13 cellular contexts compared by ENCODE assay signal in genomic region chr4:14853186-14853946, GRCh38.
DNase-seq lines count a peak whose midpoint lies in the region; ATAC-seq and TF ChIP-seq lines count a peak whose summit lies in the region.
"Had no signal": no experiment of that assay in that cellular context is flagged by ENCODE, and none has a peak within 500 bp of the region (broad histone marks: within the 10 kb centered on the region; RNA-seq: fewer than 3 reads in every experiment).

No MANE protein-coding gene starts in this region.

- intact Hi-C loops in IMR-90 (cut with micrococcal nuclease) (loop anchor here (10.0 kb wide), 1 partner anchor 1199 kb away; no protein-coding TSS in a partner anchor), mammary epithelial cell (cut with micrococcal nuclease) (no loop called here)

- H3K27ac ChIP-seq in IMR-90 (ENCODE audit: insufficient read depth, low read length) (no peak overlapping the region), mammary epithelial cell (ENCODE audit: insufficient read depth, low read depth, low read length) (no peak overlapping the region)

- H3K9me1 ChIP-seq in IMR-90 (ENCODE audit: insufficient read depth, low read length) = no peaks in the 10 kb centered on the region

- no peak overlapping the region for H2BK15ac ChIP-seq in IMR-90 (ENCODE audit: low read depth, low read length)

- no peak overlapping the region for H2AK5ac ChIP-seq in IMR-90 (ENCODE audit: low read depth, low read length)

- no peak overlapping the region; the same call in 1 of the 2 replicates for H3K4ac ChIP-seq in IMR-90 (ENCODE audit: low read depth, low read length)

- CTCF ChIA-PET in IMR-90 (lab: Yijun Ruan, JAX) = no interaction called here
- CTCF ChIA-PET in mammary epithelial cell (lab: Charles Lee; ENCODE audit: low non-redundant PET) = no interaction called here

- H3K79me2 ChIP-seq in mammary epithelial cell (ENCODE audit: insufficient read depth, low read length) = no peaks in the 10 kb centered on the region

- POLR2A ChIA-PET in IMR-90 (lab: Charles Lee; ENCODE audit: unreplicated experiment) = no interaction called here

- peaks cover 5% of the 10 kb centered on the region for H3K4me1 ChIP-seq in IMR-90 (ENCODE audit: control insufficient read depth, insufficient read depth, low read length)
- peaks cover 23% of the 10 kb centered on the region for H3K4me1 ChIP-seq in mammary epithelial cell (ENCODE audit: insufficient read depth, low read length)

- no peak overlapping the region for H2AK9ac ChIP-seq in IMR-90 (replicated peaks; ENCODE audit: low read depth, low read length, poor library complexity)

- no peak overlapping the region for H3K14ac ChIP-seq in IMR-90 (replicated peaks; ENCODE audit: low read depth, low read length)

- H3K9me3 ChIP-seq in IMR-90 (ENCODE audit: control insufficient read depth, insufficient read depth, low read length) (no peaks in the 10 kb centered on the region), mammary epithelial cell (replicated peaks; ENCODE audit: insufficient read depth, low read length) (no peaks in the 10 kb centered on the region)

- H4K5ac ChIP-seq in IMR-90 (ENCODE audit: low read depth, low read length) = peak overlapping the region; percentile 21; the same call in 1 of the 2 replicates

- TF ChIP-seq POLR2A in IMR-90 (IDR thresholded peaks at IDR 0.05; ENCODE audit: low read depth, low read length) = no peak

- dilution Hi-C loops in IMR-90 (cut with HindIII; ENCODE audit: low sequenced_read_pairs, unreplicated experiment) = no loop called here
- dilution Hi-C loops in mammary epithelial cell (cut with HindIII; ENCODE audit: low sequenced_read_pairs) = no loop called here

- H2AFZ ChIP-seq in IMR-90 (replicated peaks; ENCODE audit: low read length, poor library complexity) (no peak overlapping the region), mammary epithelial cell (ENCODE audit: low read depth, low read length) (no peak overlapping the region)

- H4K91ac ChIP-seq in IMR-90 (ENCODE audit: insufficient read depth, low read depth, low read length) = no peak overlapping the region

- in situ Hi-C loops in IMR-90 (cut with MboI; ENCODE audit: low sequenced_read_pairs) = loop anchor here (25.0 kb wide), 1 partner anchor 609 kb away; the partner anchor contains the start of gene CC2D2A
- in situ Hi-C loops in mammary epithelial cell (cut with MboI; ENCODE audit: low sequenced_read_pairs in 2 of 2) = no loop called here

- no peak overlapping the region for H3K56ac ChIP-seq in IMR-90 (ENCODE audit: extremely low read depth, insufficient read depth, low read length)

- H4K8ac ChIP-seq in IMR-90 (ENCODE audit: low read depth in 2 of 2, low read length in 2 of 2) = peak overlapping the region in 1 of 2 experiments; percentile 69; a peak in 1 of 4 replicates

- H2BK20ac ChIP-seq in IMR-90 (ENCODE audit: low read depth, low read length) = peak overlapping the region; percentile 57; the same call in 1 of the 2 replicates

- TF ChIP-seq CTCF in IMR-90 (conservative IDR thresholded peaks at IDR 0.05; ENCODE audit: low read depth, low read length) (no peak), mammary epithelial cell (conservative IDR thresholded peaks at IDR 0.05 in 1 of 2, IDR thresholded peaks at IDR 0.05 in 1 of 2; ENCODE audit: extremely low read depth in 1 of 2, insufficient read depth in 1 of 2, low read depth in 1 of 2, low read length in 2 of 2) (no peak)

- H3K36me3 ChIP-seq in IMR-90 (ENCODE audit: control insufficient read depth, insufficient read depth, low read length) (no peaks in the 10 kb centered on the region), mammary epithelial cell (ENCODE audit: insufficient read depth, low read length) (no peaks in the 10 kb centered on the region)

- peak overlapping the region; percentile 77 for H2BK5ac ChIP-seq in IMR-90 (ENCODE audit: low read depth, low read length, poor library complexity, severe bottlenecking)

- no peak overlapping the region for H3K4me3 ChIP-seq in IMR-90 (ENCODE audit: insufficient read depth, low read depth, low read length)
- H3K4me3 ChIP-seq in mammary epithelial cell (replicated peaks in 1 of 3; ENCODE audit: insufficient read depth in 1 of 3, low read depth in 2 of 3, low read length in 3 of 3) = no peak overlapping the region

- DNase-seq in AG08396 (ENCODE audit: low spot score) (peak; percentile 69), IMR-90 (peak; percentile 95), mammary epithelial cell (peak; percentile 78), kidney glomerular epithelial cell (lab: John Stamatoyannopoulos, UW) (peak; percentile 57), SIG-M5 (lab: John Stamatoyannopoulos, UW) (no peak), SKM-1 treated with dmso at 0.1 percent for 144 hours (lab: John Stamatoyannopoulos, UW; ENCODE audit: unreplicated experiment) (no peak), NCI-H524 (lab: John Stamatoyannopoulos, UW) (no peak), NCI-H82 treated with DMSO at 0.1 percent for 48 hours (lab: John Stamatoyannopoulos, UW; ENCODE audit: unreplicated experiment) (no peak)
- DNase-seq: activated CD4-positive, alpha-beta T cell treated with anti-CD3 and anti-CD28 coated beads, Interleukin-2, amount 10 ng/mL, durations not matched to agents 7 days and 5 days; effector memory CD4-positive, alpha-beta T cell; immature natural killer cell; NCI-H446 treated with DMSO at 0.1 percent for 48 hours; stimulated activated naive CD4-positive, alpha-beta T cell had no signal

- WGBS in IMR-90 (ENCODE audit: extremely low coverage in 2 of 2, insufficient read length in 1 of 2), 2 experiments = no CpG with 5 or more reads among the region's 2 CpGs
- WGBS in mammary epithelial cell (ENCODE audit: low coverage, missing lambda C conversion rate) = 100% methylated on average over 2 of the region's 2 CpGs

- peak; percentile 78 for ATAC-seq in IMR-90 (ENCODE audit: low read depth)

- H3K27me3 ChIP-seq in IMR-90 (ENCODE audit: control insufficient read depth, insufficient read depth, low read length) = no peaks in the 10 kb centered on the region; the same call in 1 of the 2 replicates
- H3K27me3 ChIP-seq in mammary epithelial cell (ENCODE audit: insufficient read depth, low read length) = no peaks in the 10 kb centered on the region

- H3K18ac ChIP-seq in IMR-90 (ENCODE audit: low read depth, low read length) = no peak overlapping the region

- H3K4me2 ChIP-seq in IMR-90 (ENCODE audit: low read depth, low read length) (no peak overlapping the region), mammary epithelial cell (ENCODE audit: insufficient read depth, low read depth, low read length) (no peak overlapping the region)

- H3K79me1 ChIP-seq in IMR-90 (ENCODE audit: low read depth in 1 of 2, low read length in 2 of 2) = no peaks in the 10 kb centered on the region

- no peak overlapping the region for H3K9ac ChIP-seq in IMR-90 (ENCODE audit: low read depth, low read length)
- H3K9ac ChIP-seq in mammary epithelial cell (ENCODE audit: insufficient read depth, low read length) = no peak overlapping the region

- H4K20me1 ChIP-seq in IMR-90 (ENCODE audit: insufficient read depth, low read length) (no peaks in the 10 kb centered on the region), mammary epithelial cell (ENCODE audit: insufficient read depth, low read length) (no peaks in the 10 kb centered on the region)

- TF ChIP-seq RAD21 in IMR-90 (IDR thresholded peaks at IDR 0.05; ENCODE audit: low read length) = no peak

- H2BK120ac ChIP-seq in IMR-90 (ENCODE audit: low read depth, low read length) = peak overlapping the region; percentile 52; the same call in 1 of the 2 replicates

- BruUV-seq in IMR-90 (replicated peaks; lab: Mats Ljungman, UMichigan) (no TSS peak), mammary epithelial cell (replicated peaks; lab: Mats Ljungman, UMichigan) (no TSS peak)

- H3K23ac ChIP-seq in IMR-90 (ENCODE audit: low read depth, low read length) = no peak overlapping the region

TF ChIP-seq in IMR-90, 13 proteins besides CTCF, POLR2A, EP300 and RAD21:
- no peak for TF ChIP-seq NFE2L2 (IDR thresholded peaks at IDR 0.05; ENCODE audit: low read depth, low read length)
- TF ChIP-seq, protein P1, sequence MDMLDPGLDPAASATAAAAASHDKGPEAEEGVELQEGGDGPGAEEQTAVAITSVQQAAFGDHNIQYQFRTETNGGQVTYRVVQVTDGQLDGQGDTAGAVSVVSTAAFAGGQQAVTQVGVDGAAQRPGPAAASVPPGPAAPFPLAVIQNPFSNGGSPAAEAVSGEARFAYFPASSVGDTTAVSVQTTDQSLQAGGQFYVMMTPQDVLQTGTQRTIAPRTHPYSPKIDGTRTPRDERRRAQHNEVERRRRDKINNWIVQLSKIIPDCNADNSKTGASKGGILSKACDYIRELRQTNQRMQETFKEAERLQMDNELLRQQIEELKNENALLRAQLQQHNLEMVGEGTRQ (IDR thresholded peaks at IDR 0.05; ENCODE audit: low read depth, low read length) = no peak
- no peak for TF ChIP-seq SMC3 (IDR thresholded peaks at IDR 0.05; ENCODE audit: low read depth, low read length)
- no peak for TF ChIP-seq BHLHE40 (IDR thresholded peaks at IDR 0.05; ENCODE audit: low read depth, low read length)
- no peak for TF ChIP-seq ELK1 (IDR thresholded peaks at IDR 0.05; ENCODE audit: borderline replicate concordance, low read depth, low read length)
- TF ChIP-seq CHD1 (IDR thresholded peaks at IDR 0.05; ENCODE audit: low read depth, low read length) = no peak
- peak; percentile 54; the same call in 1 of the 2 replicates for TF ChIP-seq FOS (IDR thresholded peaks at IDR 0.05; ENCODE audit: low read depth, low read length)
- peak; percentile 30; the same call in 1 of the 2 replicates for TF ChIP-seq MAFK (IDR thresholded peaks at IDR 0.05; ENCODE audit: low read depth, low read length)
- no peak for TF ChIP-seq MXI1 (IDR thresholded peaks at IDR 0.05; ENCODE audit: borderline replicate concordance, low read depth, low read length)
- TF ChIP-seq MAZ (IDR thresholded peaks at IDR 0.05; ENCODE audit: borderline replicate concordance, low read depth, low read length) = no peak
- peak; percentile 80; the same call in 1 of the 2 replicates for TF ChIP-seq CEBPB (IDR thresholded peaks at IDR 0.05; ENCODE audit: low read depth, low read length)
- peak; percentile 83 for TF ChIP-seq RCOR1 (IDR thresholded peaks at IDR 0.05; ENCODE audit: insufficient replicate concordance, low read length)
- no peak for TF ChIP-seq RFX5 (IDR thresholded peaks at IDR 0.05; ENCODE audit: low read depth, low read length)

Comparison
In these comparisons a context has a peak if more than half of its experiments do, and no peak if none do; other contexts are left out.
1. DNase-seq: peak in AG08396 (single experiment), IMR-90 (single experiment), mammary epithelial cell (single experiment) and kidney glomerular epithelial cell (single experiment); none in SIG-M5 (single experiment), SKM-1 treated with dmso at 0.1 percent for 144 hours (single experiment), NCI-H524 (0 of 2) and NCI-H82 treated with DMSO at 0.1 percent for 48 hours (single experiment).